ENCODE assay signal across 29 cellular contexts in the genomic region with DNA sequence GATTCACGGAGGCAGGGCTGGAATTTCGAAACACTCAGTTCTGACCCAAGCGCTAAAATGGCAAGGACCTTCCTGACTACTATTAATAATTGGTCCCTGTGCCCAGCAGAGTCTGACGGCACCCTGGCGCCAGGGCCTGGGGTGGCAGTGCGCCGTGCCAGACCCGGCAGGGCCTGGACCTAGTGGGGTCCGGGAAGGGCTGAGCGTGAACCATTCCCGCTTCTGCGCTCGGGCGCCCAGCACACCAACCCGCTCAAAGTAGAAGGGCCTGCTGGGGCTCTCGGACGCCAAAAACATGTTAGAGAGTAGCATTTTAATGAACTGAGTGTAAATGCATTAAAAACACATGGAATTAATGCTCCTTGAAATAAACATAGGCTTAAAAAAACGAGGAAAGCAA.
"Had no signal": no experiment of that assay in that cellular context is flagged by ENCODE, and none has a peak within 500 bp of the region (broad histone marks: within the 10 kb centered on the region; RNA-seq: fewer than 3 reads in every experiment).

No MANE protein-coding gene starts in this region.

- DNase-seq: activated effector memory CD4-positive, alpha-beta T cell treated with anti-CD3 and anti-CD28 coated beads, Interleukin-2, amount 50 U/mL, for 16 hours; activated effector memory CD4-positive, alpha-beta T cell treated with Interleukin-2 at 50 U/mL for 16 hours; activated gamma-delta T cell; activated gamma-delta T cell treated with Interleukin-2 at 50 U/mL for 16 hours; activated naive CD4-positive, alpha-beta T cell; activated naive CD4-positive, alpha-beta T cell treated with anti-CD3 and anti-CD28 coated beads for 36 hours; activated naive CD4-positive, alpha-beta T cell treated with anti-CD3 and anti-CD28 coated beads, Interleukin-2, amount 10 ng/mL, durations not matched to agents 7 days and 5 days; activated naive CD4-positive, alpha-beta T cell treated with anti-CD3 and anti-CD28 coated beads, Interleukin-2, amount 50 U/mL, for 16 hours; activated naive CD4-positive, alpha-beta T cell treated with Interleukin-2 at 50 U/mL for 16 hours; activated naive CD8-positive, alpha-beta T cell treated with anti-CD3 and anti-CD28 coated beads for 36 hours; activated naive CD8-positive, alpha-beta T cell treated with anti-CD3 and anti-CD28 coated beads, Interleukin-2, amount 10 ng/mL, durations not matched to agents 7 days and 5 days; activated naive CD8-positive, alpha-beta T cell treated with anti-CD3 and anti-CD28 coated beads, Interleukin-2, amount 50 U/mL, for 24 hours; activated T-cell treated with anti-CD3 and anti-CD28 coated beads, Interleukin-2, amount 50 U/mL, for 24 hours; activated T-cell treated with anti-CD3 and anti-CD28 coated beads, Interleukin-2, amount 50 U/mL, for 4 hours; activated T-cell treated with anti-CD3 and anti-CD28 coated beads, Interleukin-2, amount 50 U/mL, for 48 hours; activated T-cell treated with anti-CD3 and anti-CD28 coated beads, Interleukin-2, amount 50 U/mL, for 72 hours; adrenal gland; amniotic stem cell; amygdala; anterior cingulate cortex; aorta; body of pancreas; brain microvascular endothelial cell; caudate nucleus; central memory CD4-positive, alpha-beta T cell; cerebellar nuclear complex had no signal

- H3K4me3 ChIP-seq: adrenal gland, ascending aorta, body of pancreas, breast epithelium, cardiac muscle cell had no signal

- H3K27me3 ChIP-seq: adrenal gland, ascending aorta, body of pancreas, brain microvascular endothelial cell, breast epithelium, cardiac muscle cell had no signal

- H3K36me3 ChIP-seq: adrenal gland, ascending aorta, brain microvascular endothelial cell, breast epithelium, cardiac muscle cell had no signal
